18 cellular contexts compared by ENCODE assay signal in the genomic region with DNA sequence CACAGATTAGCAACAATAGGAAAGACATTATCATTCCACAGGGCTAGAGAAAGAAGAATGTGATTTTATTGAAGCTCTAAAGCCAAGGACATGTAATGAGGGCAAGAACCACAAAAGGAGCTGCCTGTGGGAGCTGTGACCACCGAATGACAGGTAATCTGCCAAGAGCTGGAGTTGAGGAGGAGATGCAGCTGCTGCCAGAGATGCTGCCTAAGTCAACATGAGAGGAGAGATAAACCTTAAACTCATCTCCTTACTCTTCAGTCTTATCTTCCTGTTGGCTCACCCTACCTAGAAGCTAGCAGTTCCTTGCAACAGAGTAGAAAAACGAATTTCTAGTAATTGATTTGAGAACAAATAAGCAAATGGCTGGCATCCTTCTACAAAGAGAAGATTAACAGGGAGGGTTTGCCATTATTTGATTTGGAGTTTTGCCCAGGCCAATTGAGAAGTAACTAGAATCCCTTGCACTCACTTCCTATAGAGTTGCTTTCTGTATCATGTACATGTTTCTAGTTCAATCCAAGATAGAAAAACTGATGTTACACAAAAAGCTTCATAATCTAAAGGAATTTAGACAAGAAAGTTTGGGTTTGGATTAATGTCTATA.
DNase-seq lines count a peak whose midpoint lies in the region; ATAC-seq and TF ChIP-seq lines count a peak whose summit lies in the region.
"Had no signal": no experiment of that assay in that cellular context is flagged by ENCODE, and none has a peak within 500 bp of the region (broad histone marks: within the 10 kb centered on the region; RNA-seq: fewer than 3 reads in every experiment).

No MANE protein-coding gene starts in this region.

- CTCF ChIA-PET in GM10248 (lab: Yijun Ruan, JAX), result interaction anchor here (0.9 to 1.0 kb wide), 2 partner anchors 10 to 12 kb away, joined by 3 to 4 read pairs; no protein-coding TSS in a partner anchor

- intact Hi-C loops in sciatic nerve (cut with DNase I), result no loop called here

- POLR2A ChIA-PET in GM10248 (lab: Yijun Ruan, JAX), result no interaction called here

- DNase-seq in DMS79 (lab: John Stamatoyannopoulos, UW) (peak; percentile 63), NCI-H1930 (lab: John Stamatoyannopoulos, UW) (peak; percentile 7 to 8), NCI-H748 (lab: John Stamatoyannopoulos, UW; ENCODE audit: unreplicated experiment) (peak; percentile 87), fibroblast of peridontal ligament (ENCODE audit: extremely low read depth) (peak; percentile 18), sciatic nerve (ENCODE audit: low spot score) (no peak), GM10248 (ENCODE audit: extremely low spot score) (no peak), activated T-cell treated with anti-CD3 and anti-CD28 coated beads for 4 hours (no peak)
- DNase-seq: activated CD4-positive, alpha-beta T cell treated with anti-CD3 and anti-CD28 coated beads, Interleukin-2, amount 50 U/mL, for 4 hours; activated T-cell treated with anti-CD3 and anti-CD28 coated beads, Interleukin-2, amount 50 U/mL, for 48 hours; CD8-positive, alpha-beta memory T cell; esophagus squamous epithelium; GDM1; lower lobe of right lung; NCI-H524 treated with DMSO at 0.1 percent for 48 hours; ovary; sigmoid colon had no signal

- TF ChIP-seq CTCF in GM10248 (IDR thresholded peaks at IDR 0.05; ENCODE audit: control extremely low read depth, extremely low read depth, low read depth, missing control alignments), result no peak

- ATAC-seq in sciatic nerve (no peak), HG02588 (IDR thresholded peaks at IDR 0.05; ENCODE audit: unreplicated experiment) (no peak)
- ATAC-seq: activated naive CD4-positive, alpha-beta T cell treated with anti-CD3 and anti-CD28 coated beads, Interleukin-2, amount 50 U/mL, for 72 hours; lower lobe of right lung had no signal

Comparison
In these comparisons a context has a peak if more than half of its experiments do, and no peak if none do; other contexts are left out.
1. DNase-seq: peak in DMS79 (single experiment), NCI-H1930 (2 of 2), NCI-H748 (single experiment) and fibroblast of peridontal ligament (single experiment); none in sciatic nerve (single experiment), GM10248 (single experiment) and activated T-cell treated with anti-CD3 and anti-CD28 coated beads for 4 hours (single experiment).